Comparison of ENCODE assay signal across 22 cellular contexts in genomic region chr6:108288742-108289141, GRCh38. TPM values are rescaled to one million over a fixed set of nuclear protein-coding genes. Genes with fewer than 3 reads are reported as not detected.
A peak's percentile ranks its signal among the peaks of the same experiment; 100 is the strongest.
DNase-seq lines count a peak whose midpoint lies in the region; ATAC-seq, FAIRE-seq and TF ChIP-seq lines count a peak whose summit lies in the region.
"Had no signal": no experiment of that assay in that cellular context is flagged by ENCODE, and none has a peak within 500 bp of the region (broad histone marks: within the 10 kb centered on the region; RNA-seq: fewer than 3 reads in every experiment).

No MANE protein-coding gene starts in this region.

- H3K27me3 ChIP-seq in K562 (ENCODE audit: control insufficient read depth in 2 of 2, insufficient read depth in 2 of 2, low read length in 2 of 2), result no peaks in the 10 kb centered on the region
- H3K27me3 ChIP-seq in testis, result no peaks in the 10 kb centered on the region

- FAIRE-seq in K562 (lab: Jason Lieb, UNC), result no peak
- FAIRE-seq: A549, GM12892, GM18507, H54 had no signal

- TF ChIP-seq POLR2A in K562 (conservative IDR thresholded peaks at IDR 0.05), result no peak
- no peak for TF ChIP-seq POLR2A in testis (IDR thresholded peaks at IDR 0.05)

- in situ Hi-C loops in K562 (cut with MboI), result no loop called here

- intact Hi-C loops in activated CD4-positive, alpha-beta memory T cell treated with anti-CD3 and anti-CD28 coated beads for 36 hours (cut with micrococcal nuclease), result no loop called here
- intact Hi-C loops in K562 (cut with micrococcal nuclease), result no loop called here
- intact Hi-C loops in testis (cut with DNase I; ENCODE audit: low total_unique reads), result no loop called here

- peaks cover 33% of the 10 kb centered on the region for H3K4me1 Mint-ChIP-seq in activated CD4-positive, alpha-beta memory T cell treated with anti-CD3 and anti-CD28 coated beads, Interleukin-2, amount 10 ng/mL, durations not matched to agents 7 days and 5 days
- peaks cover 2% of the 10 kb centered on the region for H3K4me1 Mint-ChIP-seq in activated CD4-positive, alpha-beta memory T cell treated with anti-CD3 and anti-CD28 coated beads for 36 hours (ENCODE audit: low read depth)
- H3K4me1 Mint-ChIP-seq in activated naive CD8-positive, alpha-beta T cell treated with anti-CD3 and anti-CD28 coated beads, Interleukin-2, amount 10 ng/mL, durations not matched to agents 7 days and 5 days, result peaks cover 26% of the 10 kb centered on the region
- peaks cover 7% of the 10 kb centered on the region for H3K4me1 Mint-ChIP-seq in activated naive CD8-positive, alpha-beta T cell treated with anti-CD3 and anti-CD28 coated beads, Interleukin-2, amount 50 U/mL, for 24 hours
- H3K4me1 Mint-ChIP-seq in nephron progenitor cell, result no peaks in the 10 kb centered on the region
- H3K4me1 Mint-ChIP-seq: GM23338 had no signal

- H2AFZ ChIP-seq in K562 (ENCODE audit: low read depth, low read length), result no peak overlapping the region
- H2AFZ ChIP-seq: GM23338 had no signal

- no peaks in the 10 kb centered on the region for H3K9me3 ChIP-seq in K562 (replicated peaks; ENCODE audit: control insufficient read depth, insufficient read depth, low read depth, low read length)
- H3K9me3 ChIP-seq in testis, result no peaks in the 10 kb centered on the region
- H3K9me3 ChIP-seq: A549 had no signal

- H4K20me1 ChIP-seq in K562 (replicated peaks; ENCODE audit: control insufficient read depth, insufficient read depth, low read length), result no peaks in the 10 kb centered on the region

- peaks cover 1% of the 10 kb centered on the region for H3K27me3 Mint-ChIP-seq in activated CD4-positive, alpha-beta memory T cell treated with anti-CD3 and anti-CD28 coated beads, Interleukin-2, amount 10 ng/mL, durations not matched to agents 7 days and 5 days
- H3K27me3 Mint-ChIP-seq in activated CD4-positive, alpha-beta memory T cell treated with anti-CD3 and anti-CD28 coated beads for 36 hours, result no peaks in the 10 kb centered on the region
- H3K27me3 Mint-ChIP-seq in activated naive CD8-positive, alpha-beta T cell treated with anti-CD3 and anti-CD28 coated beads, Interleukin-2, amount 10 ng/mL, durations not matched to agents 7 days and 5 days, result peaks cover 8% of the 10 kb centered on the region
- H3K27me3 Mint-ChIP-seq in activated naive CD8-positive, alpha-beta T cell treated with anti-CD3 and anti-CD28 coated beads, Interleukin-2, amount 50 U/mL, for 24 hours, result no peaks in the 10 kb centered on the region
- peaks cover 5% of the 10 kb centered on the region for H3K27me3 Mint-ChIP-seq in nephron progenitor cell (ENCODE audit: low read depth, poor library complexity)
- H3K27me3 Mint-ChIP-seq: CD4-positive, alpha-beta memory T cell had no signal

- H3K4me3 ChIP-seq in K562 (no peak overlapping the region), testis (no peak overlapping the region)
- H3K4me3 ChIP-seq: A549, GM23338 had no signal

- H3K9me1 ChIP-seq in K562 (ENCODE audit: control insufficient read depth, insufficient read depth, low read length), result no peaks in the 10 kb centered on the region

- TF ChIP-seq RAD21 in K562 (CRISPR knock-in tag; conservative IDR thresholded peaks at IDR 0.05 in 1 of 2, IDR thresholded peaks at IDR 0.05 in 1 of 2), result no peak

- no peaks in the 10 kb centered on the region for H3K79me2 ChIP-seq in K562 (ENCODE audit: control insufficient read depth, insufficient read depth, low read length)

- H3K4me2 ChIP-seq in K562 (ENCODE audit: insufficient read depth, low read length), result no peak overlapping the region
- H3K4me2 ChIP-seq: A549, GM23338 had no signal

- TF ChIP-seq EP300 in K562 (IDR thresholded peaks at IDR 0.05; ENCODE audit: low read length), result no peak

- CTCF ChIA-PET in activated CD4-positive, alpha-beta memory T cell treated with anti-CD3 and anti-CD28 coated beads, Interleukin-2, amount 10 ng/mL, durations not matched to agents 7 days and 5 days (lab: Charles Lee), result no interaction called here
- CTCF ChIA-PET in activated CD4-positive, alpha-beta memory T cell treated with anti-CD3 and anti-CD28 coated beads for 36 hours (lab: Charles Lee), result interaction anchor here (0.8 kb wide), 1 partner anchor 633 kb away, joined by 5 read pairs; no protein-coding TSS in a partner anchor
- CTCF ChIA-PET in K562 (lab: Yijun Ruan, JAX; ENCODE audit: low intra/inter-chr PET ratio), result no interaction called here

- TF ChIP-seq CTCF in K562 (IDR thresholded peaks at IDR 0.05 in 2 of 3, conservative IDR thresholded peaks at IDR 0.05 in 1 of 3; ENCODE audit: insufficient read depth in 2 of 3, low read depth in 1 of 3, low read length in 3 of 3), result no peak
- no peak for TF ChIP-seq CTCF in nephron progenitor cell (IDR thresholded peaks at IDR 0.05)
- no peak for TF ChIP-seq CTCF in testis (IDR thresholded peaks at IDR 0.05)

- H3K9me3 Mint-ChIP-seq in activated CD4-positive, alpha-beta memory T cell treated with anti-CD3 and anti-CD28 coated beads, Interleukin-2, amount 10 ng/mL, durations not matched to agents 7 days and 5 days, result no peaks in the 10 kb centered on the region
- no peaks in the 10 kb centered on the region for H3K9me3 Mint-ChIP-seq in activated CD4-positive, alpha-beta memory T cell treated with anti-CD3 and anti-CD28 coated beads for 36 hours
- no peaks in the 10 kb centered on the region for H3K9me3 Mint-ChIP-seq in activated naive CD8-positive, alpha-beta T cell treated with anti-CD3 and anti-CD28 coated beads, Interleukin-2, amount 10 ng/mL, durations not matched to agents 7 days and 5 days
- no peaks in the 10 kb centered on the region for H3K9me3 Mint-ChIP-seq in activated naive CD8-positive, alpha-beta T cell treated with anti-CD3 and anti-CD28 coated beads, Interleukin-2, amount 50 U/mL, for 24 hours
- H3K9me3 Mint-ChIP-seq in nephron progenitor cell, result no peaks in the 10 kb centered on the region
- H3K9me3 Mint-ChIP-seq: CD4-positive, alpha-beta memory T cell; GM23338; HFFc6 had no signal

- H3K27ac ChIP-seq in K562 (ENCODE audit: extremely low read depth, low read depth, low read length), result no peak overlapping the region
- H3K27ac ChIP-seq in testis, result no peak overlapping the region
- H3K27ac ChIP-seq: 22Rv1, A549, C4-2B had no signal

- H3K9ac ChIP-seq in K562 (ENCODE audit: insufficient read depth in 1 of 2, low read depth in 2 of 2, low read length in 2 of 2), result no peak overlapping the region

- H3K36me3 ChIP-seq in K562 (ENCODE audit: control insufficient read depth, insufficient read depth, low read length) (no peaks in the 10 kb centered on the region), testis (ENCODE audit: low read depth, missing control alignments) (no peaks in the 10 kb centered on the region)

- BruUV-seq in K562 (replicated peaks; lab: Mats Ljungman, UMichigan), result no TSS peak

- H3K4me1 ChIP-seq in K562 (replicated peaks in 1 of 2; ENCODE audit: control insufficient read depth in 2 of 2, insufficient read depth in 2 of 2, low read length in 2 of 2) (peaks cover 0 to 5% of the 10 kb centered on the region in 2 experiments; a peak in 3 of 5 replicates), testis (no peaks in the 10 kb centered on the region)

- no peak for ATAC-seq in activated naive CD8-positive, alpha-beta T cell treated with anti-CD3 and anti-CD28 coated beads, Interleukin-2, amount 10 ng/mL, durations not matched to agents 7 days and 5 days (ENCODE audit: low read depth)
- no peak for ATAC-seq in activated naive CD8-positive, alpha-beta T cell treated with anti-CD3 and anti-CD28 coated beads, Interleukin-2, amount 50 U/mL, for 24 hours
- ATAC-seq in K562 (no peak), HG03039 (IDR thresholded peaks at IDR 0.05; ENCODE audit: unreplicated experiment) (no peak)
- ATAC-seq: A549, GM23338 had no signal

- H3K4me3 Mint-ChIP-seq in activated CD4-positive, alpha-beta memory T cell treated with anti-CD3 and anti-CD28 coated beads, Interleukin-2, amount 10 ng/mL, durations not matched to agents 7 days and 5 days, result no peak overlapping the region
- no peak overlapping the region for H3K4me3 Mint-ChIP-seq in activated CD4-positive, alpha-beta memory T cell treated with anti-CD3 and anti-CD28 coated beads for 36 hours
- peak overlapping the region; percentile 31 for H3K4me3 Mint-ChIP-seq in activated naive CD8-positive, alpha-beta T cell treated with anti-CD3 and anti-CD28 coated beads, Interleukin-2, amount 10 ng/mL, durations not matched to agents 7 days and 5 days
- no peak overlapping the region for H3K4me3 Mint-ChIP-seq in activated naive CD8-positive, alpha-beta T cell treated with anti-CD3 and anti-CD28 coated beads, Interleukin-2, amount 50 U/mL, for 24 hours
- H3K4me3 Mint-ChIP-seq in nephron progenitor cell, result no peak overlapping the region
- H3K4me3 Mint-ChIP-seq: CD4-positive, alpha-beta memory T cell; HFFc6 had no signal

- POLR2A ChIA-PET in activated CD4-positive, alpha-beta memory T cell treated with anti-CD3 and anti-CD28 coated beads, Interleukin-2, amount 10 ng/mL, durations not matched to agents 7 days and 5 days (lab: Charles Lee), result interaction anchor here (2.6 kb wide), 1 partner anchor 28 kb away, joined by 19 read pairs; the partner anchor contains the start of gene SNX3
- POLR2A ChIA-PET in activated CD4-positive, alpha-beta memory T cell treated with anti-CD3 and anti-CD28 coated beads for 36 hours (lab: Charles Lee), result no interaction called here
- POLR2A ChIA-PET in activated naive CD8-positive, alpha-beta T cell treated with anti-CD3 and anti-CD28 coated beads, Interleukin-2, amount 10 ng/mL, durations not matched to agents 7 days and 5 days (lab: Charles Lee), result interaction anchor here (0.5 to 0.9 kb wide), 2 partner anchors 20 to 631 kb away, joined by 3 read pairs; no protein-coding TSS in a partner anchor
- POLR2A ChIA-PET in K562 (lab: Yijun Ruan, JAX), result no interaction called here

- peak overlapping the region; percentile 5 for H3K27ac Mint-ChIP-seq in activated CD4-positive, alpha-beta memory T cell treated with anti-CD3 and anti-CD28 coated beads, Interleukin-2, amount 10 ng/mL, durations not matched to agents 7 days and 5 days
- no peak overlapping the region for H3K27ac Mint-ChIP-seq in activated CD4-positive, alpha-beta memory T cell treated with anti-CD3 and anti-CD28 coated beads for 36 hours
- no peak overlapping the region for H3K27ac Mint-ChIP-seq in activated naive CD8-positive, alpha-beta T cell treated with anti-CD3 and anti-CD28 coated beads, Interleukin-2, amount 10 ng/mL, durations not matched to agents 7 days and 5 days
- no peak overlapping the region for H3K27ac Mint-ChIP-seq in activated naive CD8-positive, alpha-beta T cell treated with anti-CD3 and anti-CD28 coated beads, Interleukin-2, amount 50 U/mL, for 24 hours
- peak overlapping the region; percentile 7 for H3K27ac Mint-ChIP-seq in nephron progenitor cell
- H3K27ac Mint-ChIP-seq: GM23338, HFFc6 had no signal

- no peaks in the 10 kb centered on the region for H3K36me3 Mint-ChIP-seq in activated CD4-positive, alpha-beta memory T cell treated with anti-CD3 and anti-CD28 coated beads, Interleukin-2, amount 10 ng/mL, durations not matched to agents 7 days and 5 days (ENCODE audit: low read depth)
- H3K36me3 Mint-ChIP-seq in activated CD4-positive, alpha-beta memory T cell treated with anti-CD3 and anti-CD28 coated beads for 36 hours, result no peaks in the 10 kb centered on the region
- peaks cover 3% of the 10 kb centered on the region for H3K36me3 Mint-ChIP-seq in activated naive CD8-positive, alpha-beta T cell treated with anti-CD3 and anti-CD28 coated beads, Interleukin-2, amount 10 ng/mL, durations not matched to agents 7 days and 5 days
- H3K36me3 Mint-ChIP-seq in activated naive CD8-positive, alpha-beta T cell treated with anti-CD3 and anti-CD28 coated beads, Interleukin-2, amount 50 U/mL, for 24 hours (ENCODE audit: low read depth), result no peaks in the 10 kb centered on the region
- no peaks in the 10 kb centered on the region for H3K36me3 Mint-ChIP-seq in nephron progenitor cell (ENCODE audit: low read depth)
- H3K36me3 Mint-ChIP-seq: CD4-positive, alpha-beta memory T cell had no signal

- DNase-seq in activated CD4-positive, alpha-beta memory T cell treated with anti-CD3 and anti-CD28 coated beads, Interleukin-2, amount 10 ng/mL, durations not matched to agents 7 days and 5 days, result peak; percentile 28
- DNase-seq in activated CD4-positive, alpha-beta memory T cell treated with anti-CD3 and anti-CD28 coated beads for 36 hours, result no peak
- no peak for DNase-seq in activated naive CD8-positive, alpha-beta T cell treated with anti-CD3 and anti-CD28 coated beads, Interleukin-2, amount 10 ng/mL, durations not matched to agents 7 days and 5 days
- DNase-seq in activated naive CD8-positive, alpha-beta T cell treated with anti-CD3 and anti-CD28 coated beads, Interleukin-2, amount 50 U/mL, for 24 hours, result no peak
- DNase-seq in K562 (ENCODE audit: extremely low read depth in 1 of 4, low spot score in 3 of 4) (no peak), nephron progenitor cell (no peak), testis (no peak)
- DNase-seq: AML-193; CD4-positive, alpha-beta memory T cell; DMS153; DMS79; GDM1; HCEC 1CT; HFFc6 had no signal

RNA-seq across cellular contexts. Expression of gene AFG1L, which starts 6.1 kb away (rescaled TPM):
- 1 to 10 TPM; 4.5 to 4.7 TPM for total RNA-seq in activated CD4-positive, alpha-beta memory T cell treated with anti-CD3 and anti-CD28 coated beads, Interleukin-2, amount 10 ng/mL, durations not matched to agents 7 days and 5 days
- 1 to 10 TPM; 5.3 to 6.3 TPM for total RNA-seq in activated CD4-positive, alpha-beta memory T cell treated with anti-CD3 and anti-CD28 coated beads for 36 hours
- 1 to 10 TPM; 4.9 to 5.5 TPM for total RNA-seq in activated naive CD8-positive, alpha-beta T cell treated with anti-CD3 and anti-CD28 coated beads, Interleukin-2, amount 10 ng/mL, durations not matched to agents 7 days and 5 days
- 21.2 and 29.8 TPM in 2 replicates for total RNA-seq in K562 (2011; cell fraction: chromatin; rRNA removed; ENCODE audit: low replicate concordance)
- 12.4 and 14.3 TPM in 2 replicates for total RNA-seq in K562 (2011; cell fraction: nucleolus; rRNA removed)
- total RNA-seq in K562 (2011; cell fraction: nucleoplasm; rRNA removed), result 11.4 and 14.0 TPM in 2 replicates
- 2.2 and 4.2 TPM in 2 replicates for total RNA-seq in K562 (2014; rRNA removed)
- 10.5 and 12.9 TPM in 2 replicates for total RNA-seq in K562 (2014; rRNA removed; fragmentation: Illumina TruSeq; extraction: Trizol)
- total RNA-seq in K562 (2015; rRNA removed; fragmentation: Illumina TruSeq; extraction: Trizol), result 14.0 and 15.5 TPM in 2 replicates
- 12.3 and 17.5 TPM in 2 replicates for total RNA-seq in K562 (2021)
- 6.7 and 8.1 TPM in 2 replicates for polyA plus RNA-seq in K562 (2011; rRNA removed)
- polyA plus RNA-seq in K562 (2011; cell fraction: cytosol; rRNA removed), result 1.0 and 2.3 TPM in 2 replicates
- polyA plus RNA-seq in K562 (2011; cell fraction: nucleus; rRNA removed), result 4.3 and 4.6 TPM in 2 replicates
- 6.7 and 9.6 TPM in 2 replicates for polyA plus RNA-seq in K562 (2012)
- 5.8 and 5.9 TPM in 2 replicates for polyA plus RNA-seq in K562 (2014; fragmentation: Illumina TruSeq; extraction: Trizol)
- polyA plus RNA-seq in K562 (2014; fragmentation: Nextera tagmentation; extraction: Ambion mirVana), result 1 to 10 TPM; 2.6 to 3.8 TPM
- polyA plus RNA-seq in K562 (2014; rRNA removed), result 5.2 and 5.5 TPM in 2 replicates
- polyA minus RNA-seq in K562 (2011; rRNA and poly(A)+ RNA removed), result 10.0 TPM in 2 replicates
- polyA minus RNA-seq in K562 (2011; cell fraction: cytosol; rRNA and poly(A)+ RNA removed), result 9.6 and 11.6 TPM in 2 replicates
- polyA minus RNA-seq in K562 (2011; cell fraction: nucleus; rRNA and poly(A)+ RNA removed), result 12.1 and 16.1 TPM in 2 replicates
- total RNA-seq in testis, result 10 to 100 TPM in 1 of 2 donors, 1 to 10 TPM in 1; 9.2 to 11.7 TPM
- polyA plus RNA-seq in testis (ENCODE audit: insufficient read depth, low read depth, low replicate concordance), result 43.0 TPM

RNA-seq across cellular contexts. Expression of gene SNX3, which starts 27.9 kb away (rescaled TPM):
- total RNA-seq in activated CD4-positive, alpha-beta memory T cell treated with anti-CD3 and anti-CD28 coated beads, Interleukin-2, amount 10 ng/mL, durations not matched to agents 7 days and 5 days, result 10 to 100 TPM; 85.0 to 86.3 TPM
- total RNA-seq in activated CD4-positive, alpha-beta memory T cell treated with anti-CD3 and anti-CD28 coated beads for 36 hours, result 10 to 100 TPM; 78.6 to 80.4 TPM
- total RNA-seq in activated naive CD8-positive, alpha-beta T cell treated with anti-CD3 and anti-CD28 coated beads, Interleukin-2, amount 10 ng/mL, durations not matched to agents 7 days and 5 days, result 10 to 100 TPM; 85.0 to 92.5 TPM
- 14.6 and 24.3 TPM in 2 replicates for total RNA-seq in K562 (2011; cell fraction: chromatin; rRNA removed; ENCODE audit: low replicate concordance)
- 12.3 and 12.6 TPM in 2 replicates for total RNA-seq in K562 (2011; cell fraction: nucleolus; rRNA removed)
- total RNA-seq in K562 (2011; cell fraction: nucleoplasm; rRNA removed), result 40.9 and 74.8 TPM in 2 replicates
- total RNA-seq in K562 (2014; rRNA removed) (129 and 158 TPM in 2 replicates), K562 (2014; rRNA removed; fragmentation: Illumina TruSeq; extraction: Trizol) (159 and 172 TPM in 2 replicates), K562 (2015; rRNA removed; fragmentation: Illumina TruSeq; extraction: Trizol) (161 and 182 TPM in 2 replicates), K562 (2021) (122 and 131 TPM in 2 replicates), testis (100 to 1,000 TPM; 125 to 139 TPM)
- polyA plus RNA-seq in K562 (2011; rRNA removed) (306 and 410 TPM in 2 replicates), K562 (2014; fragmentation: Illumina TruSeq; extraction: Trizol) (208 and 261 TPM in 2 replicates), K562 (2014; fragmentation: Nextera tagmentation; extraction: Ambion mirVana) (10 to 100 TPM; 48.9 to 68.3 TPM), K562 (2014; rRNA removed) (162 and 197 TPM in 2 replicates), testis (ENCODE audit: insufficient read depth, low read depth, low replicate concordance) (252 TPM)
- 114 and 326 TPM in 2 replicates for polyA plus RNA-seq in K562 (2011; cell fraction: cytosol; rRNA removed)
- 34.4 and 73.8 TPM in 2 replicates for polyA plus RNA-seq in K562 (2011; cell fraction: nucleus; rRNA removed)
- polyA plus RNA-seq in K562 (2012), result 163 and 213 TPM in 2 replicates
- 151 TPM in 2 replicates for polyA minus RNA-seq in K562 (2011; rRNA and poly(A)+ RNA removed)
- 31.3 and 55.2 TPM in 2 replicates for polyA minus RNA-seq in K562 (2011; cell fraction: cytosol; rRNA and poly(A)+ RNA removed)
- polyA minus RNA-seq in K562 (2011; cell fraction: nucleus; rRNA and poly(A)+ RNA removed), result 8.2 and 17.7 TPM in 2 replicates

Comparison
In these comparisons a context has a peak if more than half of its experiments do, and no peak if none do; other contexts are left out.
1. H3K27ac Mint-ChIP-seq: peak in activated CD4-positive, alpha-beta memory T cell treated with anti-CD3 and anti-CD28 coated beads, Interleukin-2, amount 10 ng/mL, durations not matched to agents 7 days and 5 days (single experiment) and nephron progenitor cell (single experiment); none in activated CD4-positive, alpha-beta memory T cell treated with anti-CD3 and anti-CD28 coated beads for 36 hours (single experiment), activated naive CD8-positive, alpha-beta T cell treated with anti-CD3 and anti-CD28 coated beads, Interleukin-2, amount 10 ng/mL, durations not matched to agents 7 days and 5 days (single experiment) and activated naive CD8-positive, alpha-beta T cell treated with anti-CD3 and anti-CD28 coated beads, Interleukin-2, amount 50 U/mL, for 24 hours (single experiment).
2. POLR2A ChIA-PET loops: an anchor here in activated CD4-positive, alpha-beta memory T cell treated with anti-CD3 and anti-CD28 coated beads, Interleukin-2, amount 10 ng/mL, durations not matched to agents 7 days and 5 days (2.6 kb wide) and activated naive CD8-positive, alpha-beta T cell treated with anti-CD3 and anti-CD28 coated beads, Interleukin-2, amount 10 ng/mL, durations not matched to agents 7 days and 5 days (0.5 to 0.9 kb wide); none called in activated CD4-positive, alpha-beta memory T cell treated with anti-CD3 and anti-CD28 coated beads for 36 hours and K562.